8 cellular contexts compared by ENCODE assay signal in the genomic region with DNA sequence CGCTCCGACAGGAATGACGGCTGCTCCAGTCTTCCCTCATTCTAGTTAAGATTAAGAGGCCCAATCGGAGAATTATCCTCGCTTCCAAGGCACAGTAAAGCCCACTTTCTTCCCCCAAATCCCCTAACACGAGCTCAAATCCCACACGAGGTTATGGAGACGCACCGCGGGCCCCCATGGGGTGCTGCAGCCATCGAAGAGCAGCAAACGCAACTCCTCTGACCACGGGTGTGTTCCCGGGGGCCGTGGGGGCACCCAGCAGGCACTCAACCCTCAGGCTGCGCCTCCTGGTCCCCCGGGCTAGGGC. TPM values are rescaled to one million over a fixed set of nuclear protein-coding genes. Genes with fewer than 3 reads are reported as not detected.
DNase-seq lines count a peak whose midpoint lies in the region; ATAC-seq and TF ChIP-seq lines count a peak whose summit lies in the region.

No MANE protein-coding gene starts in this region.

- H3K4me1 Mint-ChIP-seq in activated T-helper 1 cell treated with anti-CD3 and anti-CD28 coated beads, Interleukin-12 subunit alpha, Interleukin-12 subunit beta, Interleukin-2, Interleukin-4 antibody, amounts not matched to agents 30 ng/mL and 10 ng/mL and 1 ng/mL, durations not matched to agents 14 hours and 24 hours and 36 hours (ENCODE audit: low read depth): peaks cover 25% of the 10 kb centered on the region
- peaks cover 26 to 34% of the 10 kb centered on the region in 2 donors for H3K4me1 Mint-ChIP-seq in immature natural killer cell

- H3K4me3 ChIP-seq in GM12875 (ENCODE audit: low read depth, low read length): peak overlapping the region; percentile 67

- peaks cover 14% of the 10 kb centered on the region for H3K36me3 Mint-ChIP-seq in activated T-helper 1 cell treated with anti-CD3 and anti-CD28 coated beads, Interleukin-12 subunit alpha, Interleukin-12 subunit beta, Interleukin-2, Interleukin-4 antibody, amounts not matched to agents 30 ng/mL and 10 ng/mL and 1 ng/mL, durations not matched to agents 14 hours and 24 hours and 36 hours (ENCODE audit: low read depth)
- H3K36me3 Mint-ChIP-seq in immature natural killer cell: peaks cover 0 to 16% (median 7%) of the 10 kb centered on the region in 3 donors

- H3K27ac ChIP-seq in substantia nigra (ENCODE audit: low read depth, low read length, poor library complexity, severe bottlenecking): peak overlapping the region; percentile 73

- peak overlapping the region; percentile 92 for H3K4me3 Mint-ChIP-seq in activated T-helper 1 cell treated with anti-CD3 and anti-CD28 coated beads, Interleukin-12 subunit alpha, Interleukin-12 subunit beta, Interleukin-2, Interleukin-4 antibody, amounts not matched to agents 30 ng/mL and 10 ng/mL and 1 ng/mL, durations not matched to agents 14 hours and 24 hours and 36 hours
- peak overlapping the region; percentile 93 to 96 (median 94) for H3K4me3 Mint-ChIP-seq in immature natural killer cell

- peak overlapping the region; percentile 80 for H3K27ac Mint-ChIP-seq in activated T-helper 1 cell treated with anti-CD3 and anti-CD28 coated beads, Interleukin-12 subunit alpha, Interleukin-12 subunit beta, Interleukin-2, Interleukin-4 antibody, amounts not matched to agents 30 ng/mL and 10 ng/mL and 1 ng/mL, durations not matched to agents 14 hours and 24 hours and 36 hours
- H3K27ac Mint-ChIP-seq in immature natural killer cell: peak overlapping the region; percentile 36 to 94 (median 84)

- no peak for DNase-seq in activated T-helper 1 cell treated with anti-CD3 and anti-CD28 coated beads, Interleukin-12 subunit alpha, Interleukin-12 subunit beta, Interleukin-2, Interleukin-4 antibody, amounts not matched to agents 30 ng/mL and 10 ng/mL and 1 ng/mL, durations not matched to agents 14 hours and 24 hours and 36 hours (ENCODE audit: low spot score)
- DNase-seq in immature natural killer cell (no peak), substantia nigra (lab: John Stamatoyannopoulos, UW) (no peak), anterior cingulate cortex (lab: John Stamatoyannopoulos, UW) (no peak)
- DNase-seq in stimulated activated CD4-positive, alpha-beta T cell treated with anti-CD3 and anti-CD28 coated beads, Interleukin-4, amount 100 ng/mL, for 4 hours: no peak

- no peaks in the 10 kb centered on the region for H3K9me3 Mint-ChIP-seq in activated T-helper 1 cell treated with anti-CD3 and anti-CD28 coated beads, Interleukin-12 subunit alpha, Interleukin-12 subunit beta, Interleukin-2, Interleukin-4 antibody, amounts not matched to agents 30 ng/mL and 10 ng/mL and 1 ng/mL, durations not matched to agents 14 hours and 24 hours and 36 hours
- no peaks in the 10 kb centered on the region for H3K9me3 Mint-ChIP-seq in immature natural killer cell

- peaks cover 6% of the 10 kb centered on the region for H3K27me3 Mint-ChIP-seq in activated T-helper 1 cell treated with anti-CD3 and anti-CD28 coated beads, Interleukin-12 subunit alpha, Interleukin-12 subunit beta, Interleukin-2, Interleukin-4 antibody, amounts not matched to agents 30 ng/mL and 10 ng/mL and 1 ng/mL, durations not matched to agents 14 hours and 24 hours and 36 hours (ENCODE audit: insufficient read depth)
- H3K27me3 Mint-ChIP-seq in immature natural killer cell (ENCODE audit: low read depth in 3 of 3): peaks cover 3 to 4% (median 3%) of the 10 kb centered on the region in 3 donors

- peak; percentile 30 for ATAC-seq in HG03025 (IDR thresholded peaks at IDR 0.05; ENCODE audit: low FRiP score, unreplicated experiment)
- ATAC-seq in HG02798 (IDR thresholded peaks at IDR 0.05; ENCODE audit: poor library complexity, unreplicated experiment): no peak

- no peak for TF ChIP-seq CTCF in GM12875 (IDR thresholded peaks at IDR 0.05; ENCODE audit: borderline replicate concordance, insufficient read depth, low read depth, low read length)

- intact Hi-C loops in activated T-helper 1 cell treated with anti-CD3 and anti-CD28 coated beads, Interleukin-12 subunit alpha, Interleukin-12 subunit beta, Interleukin-2, Interleukin-4 antibody, amounts not matched to agents 30 ng/mL and 10 ng/mL and 1 ng/mL, durations not matched to agents 14 hours and 24 hours and 36 hours (cut with micrococcal nuclease): loop anchor here (1.0 to 10.0 kb wide), 8 partner anchors 14 to 871 kb away; a partner anchor contains a TSS

RNA-seq across cellular contexts. Expression of a gene that starts 0.4 kb away (rescaled TPM):
- total RNA-seq in activated T-helper 1 cell treated with anti-CD3 and anti-CD28 coated beads, Interleukin-12 subunit alpha, Interleukin-12 subunit beta, Interleukin-2, Interleukin-4 antibody, amounts not matched to agents 30 ng/mL and 10 ng/mL and 1 ng/mL, durations not matched to agents 14 hours and 24 hours and 36 hours: 127 and 132 TPM in 2 replicates
- 100 to 1,000 TPM; 294 to 465 (median 356) TPM for polyA plus RNA-seq in immature natural killer cell

RNA-seq across cellular contexts. Expression of a gene that starts 4.8 kb away (rescaled TPM):
- not detected in 2 replicates for total RNA-seq in activated T-helper 1 cell treated with anti-CD3 and anti-CD28 coated beads, Interleukin-12 subunit alpha, Interleukin-12 subunit beta, Interleukin-2, Interleukin-4 antibody, amounts not matched to agents 30 ng/mL and 10 ng/mL and 1 ng/mL, durations not matched to agents 14 hours and 24 hours and 36 hours
- not detected for polyA plus RNA-seq in immature natural killer cell
